ENCODE assay signal across 1 cellular context in the genomic region with DNA sequence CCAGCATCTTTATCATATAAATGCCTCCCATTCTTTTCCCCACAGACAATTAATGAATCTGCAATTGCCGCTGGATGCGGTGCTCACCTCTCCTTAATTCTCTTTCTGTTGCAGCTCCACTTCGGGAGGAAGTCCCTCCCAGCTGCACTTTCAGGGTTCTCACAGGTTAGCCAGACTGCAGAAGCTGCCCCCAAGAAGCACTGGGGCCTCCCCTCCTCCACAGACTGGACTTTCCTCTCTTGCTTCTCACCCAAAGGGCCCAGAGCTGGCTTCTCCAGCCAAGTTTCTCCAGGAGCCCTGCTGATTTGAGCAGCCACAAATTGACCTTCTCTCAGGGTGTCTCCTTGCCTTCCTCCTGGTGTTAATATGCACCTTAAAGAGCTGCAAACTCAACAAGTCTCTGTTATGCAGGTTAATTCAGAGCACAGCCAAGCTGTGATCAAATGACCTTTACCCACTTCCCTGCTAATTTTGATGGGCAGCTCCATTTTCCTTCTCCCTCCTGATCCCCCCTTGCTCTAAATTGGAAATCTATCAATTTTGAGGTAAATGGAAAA.
TF ChIP-seq lines count a peak whose summit lies in the region.

No MANE protein-coding gene starts in this region.

TF ChIP-seq in GM23338, 12 proteins besides CTCF, POLR2A, EP300 and RAD21 (continued from another document):
- TF ChIP-seq, protein P1, sequence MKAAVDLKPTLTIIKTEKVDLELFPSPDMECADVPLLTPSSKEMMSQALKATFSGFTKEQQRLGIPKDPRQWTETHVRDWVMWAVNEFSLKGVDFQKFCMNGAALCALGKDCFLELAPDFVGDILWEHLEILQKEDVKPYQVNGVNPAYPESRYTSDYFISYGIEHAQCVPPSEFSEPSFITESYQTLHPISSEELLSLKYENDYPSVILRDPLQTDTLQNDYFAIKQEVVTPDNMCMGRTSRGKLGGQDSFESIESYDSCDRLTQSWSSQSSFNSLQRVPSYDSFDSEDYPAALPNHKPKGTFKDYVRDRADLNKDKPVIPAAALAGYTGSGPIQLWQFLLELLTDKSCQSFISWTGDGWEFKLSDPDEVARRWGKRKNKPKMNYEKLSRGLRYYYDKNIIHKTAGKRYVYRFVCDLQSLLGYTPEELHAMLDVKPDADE (IDR thresholded peaks at IDR 0.05): no peak
- TF ChIP-seq EZH2 (IDR thresholded peaks at IDR 0.05; ENCODE audit: low read depth, unreplicated experiment): no peak
